ENCODE assay signal across 1 cellular context in the genomic region with DNA sequence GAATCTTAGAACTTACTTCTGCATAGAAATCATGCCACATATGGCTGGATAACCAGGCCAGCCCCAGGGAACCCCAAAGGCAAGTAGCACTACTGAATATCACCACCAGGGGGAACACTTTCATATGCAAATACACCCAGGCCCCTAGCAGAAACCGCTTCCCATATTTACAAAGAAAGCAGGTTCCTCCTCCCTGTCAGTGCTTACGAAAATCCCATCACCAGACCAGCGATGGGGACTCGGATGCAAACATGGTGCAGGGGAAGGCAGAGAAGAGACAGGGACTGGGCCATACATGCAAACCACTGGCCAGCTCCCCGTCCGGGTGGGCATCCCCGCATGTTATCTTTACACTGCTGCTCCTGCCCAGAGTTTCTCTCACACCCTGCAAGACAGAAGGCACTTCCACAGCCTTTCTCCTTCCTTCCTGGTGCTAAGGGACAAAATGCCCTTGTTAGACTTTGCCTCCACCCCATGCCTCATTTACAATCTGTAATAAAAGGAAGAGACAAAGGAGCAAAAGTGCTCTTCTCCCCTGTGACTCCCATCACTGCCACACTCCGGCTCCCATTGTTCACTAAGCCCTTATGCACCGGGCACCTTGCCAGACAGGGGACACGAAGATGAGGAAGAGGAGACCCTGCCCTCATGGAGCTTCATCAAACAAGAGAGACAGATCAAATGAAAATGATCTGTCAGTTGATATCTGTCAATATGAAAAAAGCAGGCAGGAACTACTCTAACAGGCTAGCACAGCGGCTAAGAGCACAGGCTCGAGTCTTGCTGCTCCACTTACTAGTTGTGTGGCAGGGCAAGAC.
TF ChIP-seq lines count a peak whose summit lies in the region.

No MANE protein-coding gene starts in this region.

TF ChIP-seq in H1, 55 proteins besides CTCF, POLR2A, EP300 and RAD21 (continued from another document):
- TF ChIP-seq KDM4A (IDR thresholded peaks at IDR 0.05; ENCODE audit: low read depth, low read length, severe bottlenecking) (no peak), GABPA (IDR thresholded peaks at IDR 0.05; ENCODE audit: borderline replicate concordance, insufficient read depth, low read length) (no peak), RNF2 (IDR thresholded peaks at IDR 0.05; ENCODE audit: borderline replicate concordance, low read depth, low read length, missing control alignments, poor library complexity, severe bottlenecking) (no peak), RXRA (IDR thresholded peaks at IDR 0.05; ENCODE audit: insufficient read depth, low read depth, low read length) (no peak), CHD1 (IDR thresholded peaks at IDR 0.05; ENCODE audit: low read depth, low read length) (no peak), SIX5 (IDR thresholded peaks at IDR 0.05; ENCODE audit: low read depth, low read length) (no peak)
TF ChIP-seq in H1: peak in this region for 0.
